1 cellular context compared by ENCODE assay signal in genomic region chr7:129089521-129090212, GRCh38.
TF ChIP-seq lines count a peak whose summit lies in the region.

No MANE protein-coding gene starts in this region.

TF ChIP-seq in GM12878, 131 proteins besides CTCF, POLR2A, EP300 and RAD21 (continued from another document):
- TF ChIP-seq, protein P1, sequence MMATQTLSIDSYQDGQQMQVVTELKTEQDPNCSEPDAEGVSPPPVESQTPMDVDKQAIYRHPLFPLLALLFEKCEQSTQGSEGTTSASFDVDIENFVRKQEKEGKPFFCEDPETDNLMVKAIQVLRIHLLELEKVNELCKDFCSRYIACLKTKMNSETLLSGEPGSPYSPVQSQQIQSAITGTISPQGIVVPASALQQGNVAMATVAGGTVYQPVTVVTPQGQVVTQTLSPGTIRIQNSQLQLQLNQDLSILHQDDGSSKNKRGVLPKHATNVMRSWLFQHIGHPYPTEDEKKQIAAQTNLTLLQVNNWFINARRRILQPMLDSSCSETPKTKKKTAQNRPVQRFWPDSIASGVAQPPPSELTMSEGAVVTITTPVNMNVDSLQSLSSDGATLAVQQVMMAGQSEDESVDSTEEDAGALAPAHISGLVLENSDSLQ (IDR thresholded peaks at IDR 0.05): no peak
- TF ChIP-seq NFIC (IDR thresholded peaks at IDR 0.05; ENCODE audit: low read depth, low read length) (peak; percentile 87), ZNF217 (IDR thresholded peaks at IDR 0.05) (no peak), REST (IDR thresholded peaks at IDR 0.05; ENCODE audit: low read depth, low read length) (no peak), NBN (IDR thresholded peaks at IDR 0.05) (no peak), TCF7 (IDR thresholded peaks at IDR 0.05; ENCODE audit: borderline replicate concordance) (no peak), SKIL (IDR thresholded peaks at IDR 0.05; ENCODE audit: low read depth, poor library complexity, severe bottlenecking) (no peak), ATF3 (IDR thresholded peaks at IDR 0.05; ENCODE audit: borderline replicate concordance, extremely low read depth, low read depth, low read length) (no peak), SIN3A (IDR thresholded peaks at IDR 0.05; ENCODE audit: low read depth, low read length) (no peak), CEBPB (IDR thresholded peaks at IDR 0.05; ENCODE audit: borderline replicate concordance in 1 of 2, low read depth in 2 of 2, low read length in 2 of 2) (no peak), MYC (IDR thresholded peaks at IDR 0.05; ENCODE audit: insufficient read depth, insufficient read length, insufficient replicate concordance, low read length, severe bottlenecking) (no peak), SUZ12 (IDR thresholded peaks at IDR 0.05; ENCODE audit: unreplicated experiment) (no peak), JUNB (IDR thresholded peaks at IDR 0.05) (peak; percentile 86), ZBED1 (IDR thresholded peaks at IDR 0.05; ENCODE audit: borderline replicate concordance) (peak; percentile 53; the same call in 1 of the 2 replicates), NFYA (IDR thresholded peaks at IDR 0.05; ENCODE audit: borderline replicate concordance, low read depth, low read length) (no peak), ZNF207 (IDR thresholded peaks at IDR 0.05; ENCODE audit: borderline replicate concordance) (no peak), NR2F1 (conservative IDR thresholded peaks at IDR 0.05) (no peak)
